ENCODE assay signal across 21 cellular contexts in genomic region chr9:79408617-79409016, GRCh38.
DNase-seq lines count a peak whose midpoint lies in the region; ATAC-seq and TF ChIP-seq lines count a peak whose summit lies in the region.
"Had no signal": no experiment of that assay in that cellular context is flagged by ENCODE, and none has a peak within 500 bp of the region (broad histone marks: within the 10 kb centered on the region; RNA-seq: fewer than 3 reads in every experiment).

No MANE protein-coding gene starts in this region.

- TF ChIP-seq EP300 in transverse colon (IDR thresholded peaks at IDR 0.05; ENCODE audit: low read depth): no peak

- TF ChIP-seq CTCF in foreskin keratinocyte (conservative IDR thresholded peaks at IDR 0.05) (no peak), transverse colon (IDR thresholded peaks at IDR 0.05) (no peak)

- peaks cover 3% of the 10 kb centered on the region for H3K27me3 ChIP-seq in foreskin keratinocyte
- no peaks in the 10 kb centered on the region for H3K27me3 ChIP-seq in transverse colon
- H3K27me3 ChIP-seq: BE2C, neural progenitor cell, right lobe of liver had no signal

- no peaks in the 10 kb centered on the region for H3K9me3 ChIP-seq in transverse colon
- H3K9me3 ChIP-seq: BE2C, right lobe of liver had no signal

- DNase-seq in ELR (ENCODE audit: low read depth) (peak; percentile 57), HCEC 1CT (peak; percentile 53), foreskin keratinocyte (peak in 1 of 2 donors; percentile 29), transverse colon (no peak), SIG-M5 treated with dmso at 0.1 percent for 504 hours (lab: John Stamatoyannopoulos, UW; ENCODE audit: unreplicated experiment) (no peak), Kasumi-1 (lab: John Stamatoyannopoulos, UW) (no peak)
- DNase-seq: activated CD4-positive, alpha-beta T cell treated with anti-CD3 and anti-CD28 coated beads for 48 hours; activated T-cell treated with anti-CD3 and anti-CD28 coated beads, Interleukin-2, amount 50 U/mL, for 72 hours; BE2C; DMS79; NCI-H1417 treated with DMSO at 0.1 percent for 48 hours; NCI-H510A; PC-9; right lobe of liver; stimulated activated CD4-positive, alpha-beta T cell treated with anti-CD3 and anti-CD28 coated beads, Interleukin-4, amount 100 ng/mL, for 4 hours; stimulated activated naive CD4-positive, alpha-beta T cell; T-cell had no signal

- intact Hi-C loops in transverse colon (cut with DNase I; ENCODE audit: low total_unique reads): no loop called here

- in situ Hi-C loops in transverse colon (cut with MboI; ENCODE audit: low pct_ligation_motif_present in 1 of 4, low pct_unique_long_range_greater_than_20kb in 1 of 4, low sequenced_read_pairs in 3 of 4): no loop called here

- TF ChIP-seq POLR2A in transverse colon (IDR thresholded peaks at IDR 0.05): no peak

- H3K4me3 ChIP-seq in transverse colon: no peak overlapping the region
- H3K4me3 ChIP-seq: lung, neural progenitor cell, PC-9, right lobe of liver had no signal

- ATAC-seq in HG03378 (IDR thresholded peaks at IDR 0.05; ENCODE audit: unreplicated experiment): peak; percentile 71
- ATAC-seq in foreskin keratinocyte: peak; percentile 32
- ATAC-seq in HG03108 (IDR thresholded peaks at IDR 0.05; ENCODE audit: unreplicated experiment): no peak
- ATAC-seq: activated T-cell treated with anti-CD3 and anti-CD28 coated beads, Interleukin-2, amount 50 U/mL, for 72 hours; right lobe of liver; T-cell had no signal

- 58 to 67% methylated on average over 1 to 3 of the region's 3 CpGs for WGBS in transverse colon (ENCODE audit: low coverage in 1 of 2), 2 donors

- H3K36me3 ChIP-seq in transverse colon: no peaks in the 10 kb centered on the region
- H3K36me3 ChIP-seq: BE2C, neural progenitor cell, right lobe of liver had no signal

- H3K4me1 ChIP-seq in foreskin keratinocyte (no peaks in the 10 kb centered on the region), transverse colon (no peaks in the 10 kb centered on the region)
- H3K4me1 ChIP-seq: neural progenitor cell, right lobe of liver had no signal

- H3K27ac ChIP-seq in foreskin keratinocyte (no peak overlapping the region), transverse colon (no peak overlapping the region)
- H3K27ac ChIP-seq: neural progenitor cell, PC-9, right lobe of liver had no signal

Comparison
In these comparisons a context has a peak if more than half of its experiments do, and no peak if none do; other contexts are left out.
1. DNase-seq: peak in ELR (single experiment) and HCEC 1CT (single experiment); none in transverse colon (single experiment), SIG-M5 treated with dmso at 0.1 percent for 504 hours (single experiment) and Kasumi-1 (0 of 2).